Comparison of ENCODE assay signal across 1 cellular context in genomic region chr4:118835896-118836762, GRCh38.
TF ChIP-seq lines count a peak whose summit lies in the region.

SEC24D (minus strand) TSS chr4:118836126; CDS start chr4:118833696, 2,430 bp downstream.

TF ChIP-seq in HepG2, 621 proteins besides CTCF, POLR2A, EP300 and RAD21 (continued from another document and continues in another):
- TF ChIP-seq ZFP82 (CRISPR knock-in tag; IDR thresholded peaks at IDR 0.05; ENCODE audit: borderline replicate concordance): no peak
- no peak for TF ChIP-seq RORA (CRISPR knock-in tag; IDR thresholded peaks at IDR 0.05)
- TF ChIP-seq TCF12 (IDR thresholded peaks at IDR 0.05): no peak
- TF ChIP-seq TCF12 (CRISPR knock-in tag; IDR thresholded peaks at IDR 0.05): 0 out of 2 replicates have a peak, but pooled peaks have one; percentile 63
- no peak for TF ChIP-seq AHDC1 (CRISPR knock-in tag; IDR thresholded peaks at IDR 0.05; ENCODE audit: borderline replicate concordance)
- no peak for TF ChIP-seq ZNF850 (CRISPR knock-in tag; conservative IDR thresholded peaks at IDR 0.05)
- no peak; the same call in 1 of the 2 replicates for TF ChIP-seq MIXL1 (CRISPR knock-in tag; IDR thresholded peaks at IDR 0.05)
- peak; percentile 31; the same call in 1 of the 2 replicates for TF ChIP-seq IKZF5 (CRISPR knock-in tag; IDR thresholded peaks at IDR 0.05)
- no peak for TF ChIP-seq SOX5 (CRISPR knock-in tag; IDR thresholded peaks at IDR 0.05; ENCODE audit: borderline replicate concordance)
- no peak for TF ChIP-seq ZSCAN20 (CRISPR knock-in tag; IDR thresholded peaks at IDR 0.05; ENCODE audit: borderline replicate concordance)
- TF ChIP-seq TFE3 (CRISPR knock-in tag; IDR thresholded peaks at IDR 0.05): no peak; the same call in 1 of the 2 replicates
- no peak for TF ChIP-seq ZNF354B (CRISPR knock-in tag; IDR thresholded peaks at IDR 0.05)
- TF ChIP-seq ZNF572 (CRISPR knock-in tag; IDR thresholded peaks at IDR 0.05): no peak
- TF ChIP-seq SUZ12 (IDR thresholded peaks at IDR 0.05; ENCODE audit: low read depth, low read length): no peak
- no peak for TF ChIP-seq ZNF576 (CRISPR knock-in tag; IDR thresholded peaks at IDR 0.05)
- TF ChIP-seq MYNN (CRISPR knock-in tag; IDR thresholded peaks at IDR 0.05; ENCODE audit: low read depth): no peak
- TF ChIP-seq ZNF20 (CRISPR knock-in tag; IDR thresholded peaks at IDR 0.05): no peak
- TF ChIP-seq DPF2 (CRISPR knock-in tag; IDR thresholded peaks at IDR 0.05; ENCODE audit: borderline replicate concordance, low read depth): no peak
- TF ChIP-seq ZUFSP (CRISPR knock-in tag; IDR thresholded peaks at IDR 0.05; ENCODE audit: borderline replicate concordance): no peak
- no peak for TF ChIP-seq HNRNPK (IDR thresholded peaks at IDR 0.05; ENCODE audit: low read depth, low read length, poor library complexity, severe bottlenecking)
- TF ChIP-seq ZXDC (CRISPR knock-in tag; IDR thresholded peaks at IDR 0.05): 0 out of 2 replicates have a peak, but pooled peaks have one; percentile 4
- no peak for TF ChIP-seq MTF2 (CRISPR knock-in tag; IDR thresholded peaks at IDR 0.05; ENCODE audit: borderline replicate concordance)
- TF ChIP-seq BRCA1 (CRISPR knock-in tag; IDR thresholded peaks at IDR 0.05): no peak
- TF ChIP-seq ZNF883 (CRISPR knock-in tag; IDR thresholded peaks at IDR 0.05; ENCODE audit: not compliant biosample characterization): peak; percentile 38
- no peak for TF ChIP-seq ZNF3 (CRISPR knock-in tag; IDR thresholded peaks at IDR 0.05)
- no peak for TF ChIP-seq HNF4A (CRISPR knock-in tag; IDR thresholded peaks at IDR 0.05)
- TF ChIP-seq TOPORS (CRISPR knock-in tag; IDR thresholded peaks at IDR 0.05): 0 out of 2 replicates have a peak, but pooled peaks have one; percentile 55
- no peak for TF ChIP-seq ZNF615 (CRISPR knock-in tag; IDR thresholded peaks at IDR 0.05; ENCODE audit: borderline replicate concordance)
- TF ChIP-seq NR2F1 (CRISPR knock-in tag; IDR thresholded peaks at IDR 0.05): no peak
- no peak for TF ChIP-seq ATF7 (IDR thresholded peaks at IDR 0.05)
- TF ChIP-seq ATF7 (CRISPR knock-in tag; IDR thresholded peaks at IDR 0.05): no peak
- TF ChIP-seq DNMT3B (CRISPR knock-in tag; conservative IDR thresholded peaks at IDR 0.05): no peak
- TF ChIP-seq CEBPB (IDR thresholded peaks at IDR 0.05; ENCODE audit: borderline replicate concordance, low read depth, low read length): no peak
- TF ChIP-seq ZNF292 (CRISPR knock-in tag; IDR thresholded peaks at IDR 0.05; ENCODE audit: borderline replicate concordance, low read depth): no peak; the same call in 1 of the 2 replicates
- no peak for TF ChIP-seq ZKSCAN5 (CRISPR knock-in tag; IDR thresholded peaks at IDR 0.05)
- TF ChIP-seq TAF1 (CRISPR knock-in tag; IDR thresholded peaks at IDR 0.05): peak; percentile 57; the same call in 1 of the 2 replicates
- no peak for TF ChIP-seq ZNF260 (CRISPR knock-in tag; IDR thresholded peaks at IDR 0.05; ENCODE audit: borderline replicate concordance, low read depth)
- TF ChIP-seq TMF1 (CRISPR knock-in tag; IDR thresholded peaks at IDR 0.05; ENCODE audit: low read depth): peak; percentile 85; the same call in 1 of the 2 replicates
- no peak for TF ChIP-seq HCFC1 (IDR thresholded peaks at IDR 0.05; ENCODE audit: low read depth, low read length)
- TF ChIP-seq KLF6 (CRISPR knock-in tag; IDR thresholded peaks at IDR 0.05): no peak
- no peak for TF ChIP-seq PRDM4 (CRISPR knock-in tag; IDR thresholded peaks at IDR 0.05; ENCODE audit: borderline replicate concordance)
- TF ChIP-seq FOXM1 (CRISPR knock-in tag; IDR thresholded peaks at IDR 0.05): no peak
- TF ChIP-seq ZNF143 (CRISPR knock-in tag; IDR thresholded peaks at IDR 0.05): no peak
- TF ChIP-seq ZNF33A (CRISPR knock-in tag; IDR thresholded peaks at IDR 0.05; ENCODE audit: borderline replicate concordance): no peak
- no peak for TF ChIP-seq LRRFIP1 (CRISPR knock-in tag; conservative IDR thresholded peaks at IDR 0.05)
- TF ChIP-seq MBNL3 (CRISPR knock-in tag; conservative IDR thresholded peaks at IDR 0.05): no peak
- no peak for TF ChIP-seq NCOA5 (CRISPR knock-in tag; IDR thresholded peaks at IDR 0.05)
- TF ChIP-seq U2AF1 (optimal IDR thresholded peaks at IDR 0.05; ENCODE audit: low read depth, low read length): no peak
